Comparison of ENCODE assay signal across 19 cellular contexts in genomic region chr3:190644035-190644434, GRCh38.
DNase-seq lines count a peak whose midpoint lies in the region; ATAC-seq and TF ChIP-seq lines count a peak whose summit lies in the region.
"Had no signal": no experiment of that assay in that cellular context is flagged by ENCODE, and none has a peak within 500 bp of the region (broad histone marks: within the 10 kb centered on the region; RNA-seq: fewer than 3 reads in every experiment).

No MANE protein-coding gene starts in this region.

- TF ChIP-seq POLR2A in right lobe of liver (IDR thresholded peaks at IDR 0.05), result no peak

- no peaks in the 10 kb centered on the region for H3K9me3 ChIP-seq in right lobe of liver
- H3K9me3 ChIP-seq: BE2C, SK-N-SH had no signal

- H3K27ac ChIP-seq in right lobe of liver, result peak overlapping the region in 2 of 3 donors; percentile 18 to 51
- H3K27ac ChIP-seq: 22Rv1, HL-60 had no signal

- H3K4me3 ChIP-seq in right lobe of liver (no peak overlapping the region), retinal pigment epithelial cell (ENCODE audit: low read length) (no peak overlapping the region)

- H3K36me3 ChIP-seq in right lobe of liver, result peaks cover 0 to 34% (median 11%) of the 10 kb centered on the region in 4 donors
- H3K36me3 ChIP-seq: BE2C had no signal

- peak; percentile 11 for DNase-seq in NCI-H82 (lab: John Stamatoyannopoulos, UW)
- no peak for DNase-seq in NCI-H82 treated with DMSO at 0.1 percent for 48 hours (lab: John Stamatoyannopoulos, UW; ENCODE audit: unreplicated experiment)
- DNase-seq in SK-MEL-5 (ENCODE audit: low read depth, low spot score), result peak; percentile 40
- DNase-seq in right lobe of liver, result peak; percentile 44 to 75 (median 60)
- DNase-seq in retinal pigment epithelial cell (ENCODE audit: low read depth), result peak; percentile 18
- DNase-seq in AG20443 (ENCODE audit: low spot score), result no peak
- no peak for DNase-seq in T1000 (lab: John Stamatoyannopoulos, UW)
- DNase-seq: BE2C, H7, NCI-H1092 treated with DMSO at 0.1 percent for 48 hours, NCI-H1436, NCI-H1930, NCI-H526 treated with DMSO at 0.1 percent for 48 hours, SIG-M5, SK-N-SH, SW 1271 had no signal

- H3K4me1 ChIP-seq in right lobe of liver, result peaks cover 0 to 52% (median 16%) of the 10 kb centered on the region in 4 donors
- H3K4me1 ChIP-seq: BE2C had no signal

- H3K27me3 ChIP-seq in right lobe of liver, result no peaks in the 10 kb centered on the region
- H3K27me3 ChIP-seq: BE2C had no signal

- in situ Hi-C loops in SK-MEL-5 (cut with HindIII; ENCODE audit: low pct_unique_long_range_greater_than_20kb, low sequenced_read_pairs), result no loop called here

- TF ChIP-seq CTCF in right lobe of liver (IDR thresholded peaks at IDR 0.05) (peak in 1 of 4 donors; percentile 14), retinal pigment epithelial cell (conservative IDR thresholded peaks at IDR 0.05; ENCODE audit: low read depth, low read length) (no peak)

- 36% methylated on average over 2 of the region's 2 CpGs for WGBS in right lobe of liver (ENCODE audit: insufficient coverage, low coverage, low lambda C conversion rate, missing lambda C conversion rate)

- intact Hi-C loops in right lobe of liver (cut with DNase I), result no loop called here

- ATAC-seq in right lobe of liver (peak; percentile 76 to 90 (median 84)), HG03460 (IDR thresholded peaks at IDR 0.05; ENCODE audit: unreplicated experiment) (no peak)

Comparison
In these comparisons a context has a peak if more than half of its experiments do, and no peak if none do; other contexts are left out.
1. DNase-seq: peak in NCI-H82 (single experiment), SK-MEL-5 (single experiment), right lobe of liver (3 of 3) and retinal pigment epithelial cell (single experiment); none in NCI-H82 treated with DMSO at 0.1 percent for 48 hours (single experiment), AG20443 (single experiment) and T1000 (single experiment).